10 cellular contexts compared by ENCODE assay signal in genomic region chr7:33722383-33723096, GRCh38.
DNase-seq lines count a peak whose midpoint lies in the region; ATAC-seq, FAIRE-seq and TF ChIP-seq lines count a peak whose summit lies in the region.
"Had no signal": no experiment of that assay in that cellular context is flagged by ENCODE, and none has a peak within 500 bp of the region (broad histone marks: within the 10 kb centered on the region; RNA-seq: fewer than 3 reads in every experiment).

No MANE protein-coding gene starts in this region.

- H3K4me3 Mint-ChIP-seq in activated CD4-positive, alpha-beta T cell treated with anti-CD3 and anti-CD28 coated beads for 36 hours: no peak overlapping the region

- no peak overlapping the region for H3K4me2 ChIP-seq in HepG2 (ENCODE audit: low read depth, low read length)
- H3K4me2 ChIP-seq in GM12878 (ENCODE audit: control insufficient read depth, insufficient read depth): no peak overlapping the region

- H3K9me3 ChIP-seq in HepG2 (ENCODE audit: low read length): no peaks in the 10 kb centered on the region
- H3K9me3 ChIP-seq in right lobe of liver: no peaks in the 10 kb centered on the region
- no peaks in the 10 kb centered on the region for H3K9me3 ChIP-seq in GM12878 (replicated peaks; ENCODE audit: control insufficient read depth, insufficient read depth, low read length)
- H3K9me3 ChIP-seq: upper lobe of left lung had no signal

- DNase-seq in HepG2 (ENCODE audit: low spot score): peak; percentile 27
- DNase-seq in right lobe of liver: no peak
- no peak for DNase-seq in GM12878 (ENCODE audit: low read depth, low spot score)
- DNase-seq in kidney epithelial cell (ENCODE audit: low read depth): peak; percentile 90
- DNase-seq in HUDEP-2 (lab: John Stamatoyannopoulos, UW; ENCODE audit: unreplicated experiment in 76 of 76): no peak
- DNase-seq in NCI-H128 (lab: John Stamatoyannopoulos, UW; ENCODE audit: unreplicated experiment): no peak
- DNase-seq in activated CD4-positive, alpha-beta T cell treated with anti-CD3 and anti-CD28 coated beads for 36 hours: no peak
- DNase-seq: NCI-H1694 had no signal

- WGBS in HepG2 (ENCODE audit: low lambda C conversion rate): 79% methylated on average over 9 of the region's 15 CpGs
- WGBS in right lobe of liver (ENCODE audit: insufficient coverage, low coverage, low lambda C conversion rate, missing lambda C conversion rate): no CpG with 5 or more reads among the region's 15 CpGs
- WGBS in GM12878 (ENCODE audit: insufficient coverage, insufficient replicate concordance, low lambda C conversion rate, missing lambda C conversion rate): 48% methylated on average over 15 of the region's 15 CpGs

- FAIRE-seq in HepG2 (lab: Jason Lieb, UNC) (no peak), GM12878 (lab: Jason Lieb, UNC) (no peak)

- H3K4me1 Mint-ChIP-seq in activated CD4-positive, alpha-beta T cell treated with anti-CD3 and anti-CD28 coated beads for 36 hours: no peaks in the 10 kb centered on the region

- H4K20me1 ChIP-seq in HepG2 (ENCODE audit: insufficient read depth, low read length) (no peaks in the 10 kb centered on the region), GM12878 (ENCODE audit: control insufficient read depth, insufficient read depth) (no peaks in the 10 kb centered on the region)

- BruUV-seq in HepG2 (replicated peaks; lab: Mats Ljungman, UMichigan): no TSS peak
- no TSS peak for BruUV-seq in GM12878 (replicated peaks; lab: Mats Ljungman, UMichigan)

- H3K27ac ChIP-seq in HepG2 (ENCODE audit: extremely low read length, insufficient read depth, low read length) (no peak overlapping the region), right lobe of liver (no peak overlapping the region), GM12878 (ENCODE audit: control insufficient read depth, insufficient read depth) (no peak overlapping the region)

- RAD21 ChIA-PET in GM12878 (lab: Charles Lee; ENCODE audit: unreplicated experiment): interaction anchor here (0.6 kb wide), 1 partner anchor 1056 kb away, joined by 3 read pairs; no protein-coding TSS in a partner anchor

- no peaks in the 10 kb centered on the region for H3K36me3 Mint-ChIP-seq in activated CD4-positive, alpha-beta T cell treated with anti-CD3 and anti-CD28 coated beads for 36 hours (ENCODE audit: low read depth)

- TF ChIP-seq RAD21 in HepG2 (CRISPR knock-in tag; IDR thresholded peaks at IDR 0.05): no peak
- no peak for TF ChIP-seq RAD21 in GM12878 (IDR thresholded peaks at IDR 0.05; ENCODE audit: insufficient read depth, low read depth, low read length)

- no peak for TF ChIP-seq POLR2A in HepG2 (IDR thresholded peaks at IDR 0.05; ENCODE audit: insufficient read depth in 1 of 2, low read depth in 2 of 2, low read length in 2 of 2)
- TF ChIP-seq POLR2A in right lobe of liver (IDR thresholded peaks at IDR 0.05): no peak
- TF ChIP-seq POLR2A in GM12878 (IDR thresholded peaks at IDR 0.05; ENCODE audit: low read depth, low read length): no peak

- H3K9me3 Mint-ChIP-seq in activated CD4-positive, alpha-beta T cell treated with anti-CD3 and anti-CD28 coated beads for 36 hours (ENCODE audit: low read depth): peaks cover 2% of the 10 kb centered on the region

- CTCF ChIA-PET in HepG2 (lab: Yijun Ruan, JAX; ENCODE audit: low intra/inter-chr PET ratio, low total read pairs) (no interaction called here), GM12878 (lab: Yijun Ruan, JAX) (interaction anchor here (0.7 kb wide), 1 partner anchor 16 kb away, joined by 3 read pairs; no protein-coding TSS in a partner anchor)
- CTCF ChIA-PET in activated CD4-positive, alpha-beta T cell treated with anti-CD3 and anti-CD28 coated beads for 36 hours (lab: Charles Lee): no interaction called here

- no peak for TF ChIP-seq EP300 in HepG2 (IDR thresholded peaks at IDR 0.05; ENCODE audit: low read depth in 2 of 2, low read length in 2 of 2)
- TF ChIP-seq EP300 in HepG2 (CRISPR knock-in tag; IDR thresholded peaks at IDR 0.05; ENCODE audit: borderline replicate concordance): no peak
- TF ChIP-seq EP300 in GM12878 (IDR thresholded peaks at IDR 0.05; ENCODE audit: borderline replicate concordance in 1 of 2, control insufficient read depth in 1 of 2, low read depth in 2 of 2, low read length in 2 of 2): no peak

- intact Hi-C loops in HepG2 (cut with micrococcal nuclease; ENCODE audit: unreplicated experiment): no loop called here
- intact Hi-C loops in right lobe of liver (cut with DNase I): no loop called here
- intact Hi-C loops in GM12878 (cut with micrococcal nuclease; ENCODE audit: unreplicated experiment): no loop called here
- intact Hi-C loops in activated CD4-positive, alpha-beta T cell treated with anti-CD3 and anti-CD28 coated beads for 36 hours (cut with DNase I, micrococcal nuclease): no loop called here

- no peaks in the 10 kb centered on the region for H3K27me3 Mint-ChIP-seq in activated CD4-positive, alpha-beta T cell treated with anti-CD3 and anti-CD28 coated beads for 36 hours

- H3K27me3 ChIP-seq in HepG2 (ENCODE audit: control insufficient read depth in 1 of 2, insufficient read depth in 2 of 2, low read length in 2 of 2): no peaks in the 10 kb centered on the region
- no peaks in the 10 kb centered on the region for H3K27me3 ChIP-seq in right lobe of liver
- peaks cover 0 to 2% of the 10 kb centered on the region in 2 experiments; a peak in 3 of 4 replicates for H3K27me3 ChIP-seq in GM12878 (replicated peaks in 1 of 2; ENCODE audit: control insufficient read depth in 2 of 2, insufficient read depth in 2 of 2, low read length in 1 of 2)
- H3K27me3 ChIP-seq in kidney epithelial cell (ENCODE audit: control insufficient read depth, insufficient read depth, low read length): no peaks in the 10 kb centered on the region
- H3K27me3 ChIP-seq: upper lobe of left lung had no signal

- no peaks in the 10 kb centered on the region for H3K79me2 ChIP-seq in HepG2 (ENCODE audit: insufficient read depth, low read length)
- H3K79me2 ChIP-seq in GM12878 (ENCODE audit: control insufficient read depth, insufficient read depth, low read length): no peaks in the 10 kb centered on the region

- H2AFZ ChIP-seq in HepG2 (ENCODE audit: low read length): no peak overlapping the region
- H2AFZ ChIP-seq in GM12878 (ENCODE audit: control insufficient read depth, low read depth, low read length): no peak overlapping the region

- H3K4me3 ChIP-seq in HepG2 (replicated peaks in 1 of 3; ENCODE audit: insufficient read depth in 1 of 3, low read depth in 2 of 3, low read length in 3 of 3): no peak overlapping the region
- no peak overlapping the region for H3K4me3 ChIP-seq in right lobe of liver
- no peak overlapping the region for H3K4me3 ChIP-seq in GM12878
- no peak overlapping the region for H3K4me3 ChIP-seq in kidney epithelial cell (ENCODE audit: low read depth, low read length)
- H3K4me3 ChIP-seq: upper lobe of left lung had no signal

- no peak overlapping the region for H3K27ac Mint-ChIP-seq in activated CD4-positive, alpha-beta T cell treated with anti-CD3 and anti-CD28 coated beads for 36 hours

- SMC1A ChIA-PET in GM12878 (lab: Charles Lee; ENCODE audit: uncharacterized antibody, unreplicated experiment): interaction anchor here (1.4 kb wide), 1 partner anchor 48 kb away, joined by 4 read pairs; no protein-coding TSS in a partner anchor

- POLR2A ChIA-PET in HepG2 (lab: Yijun Ruan, JAX) (no interaction called here), GM12878 (lab: Charles Lee) (no interaction called here)
- POLR2A ChIA-PET in activated CD4-positive, alpha-beta T cell treated with anti-CD3 and anti-CD28 coated beads for 36 hours (lab: Charles Lee): no interaction called here

- TF ChIP-seq CTCF in HepG2 (CRISPR knock-in tag; IDR thresholded peaks at IDR 0.05): no peak
- no peak for TF ChIP-seq CTCF in right lobe of liver (IDR thresholded peaks at IDR 0.05)
- TF ChIP-seq CTCF in GM12878 (IDR thresholded peaks at IDR 0.05 in 2 of 3, conservative IDR thresholded peaks at IDR 0.05 in 1 of 3; ENCODE audit: control insufficient read depth in 2 of 3, extremely low read depth in 1 of 3, insufficient read depth in 1 of 3, low read depth in 3 of 3, low read length in 3 of 3): no peak
- no peak for TF ChIP-seq CTCF in kidney epithelial cell (IDR thresholded peaks at IDR 0.05; ENCODE audit: insufficient read depth, low read length, poor library complexity, severe bottlenecking)

- ATAC-seq in HepG2 (peak; percentile 45; the same call in 2 of the 3 replicates), right lobe of liver (no peak), GM12878 (no peak), HG03342 (IDR thresholded peaks at IDR 0.05; ENCODE audit: unreplicated experiment) (no peak)
- no peak for ATAC-seq in activated CD4-positive, alpha-beta T cell treated with anti-CD3 and anti-CD28 coated beads for 36 hours

- H3K9ac ChIP-seq in HepG2 (ENCODE audit: insufficient read depth, low read depth, low read length) (no peak overlapping the region), GM12878 (ENCODE audit: control insufficient read depth, insufficient read depth, low read length) (no peak overlapping the region)

- H3K4me1 ChIP-seq in HepG2 (ENCODE audit: insufficient read depth, low read length) (peaks cover 38% of the 10 kb centered on the region), right lobe of liver (no peaks in the 10 kb centered on the region), GM12878 (ENCODE audit: control insufficient read depth, insufficient read depth, low read length) (no peaks in the 10 kb centered on the region)

- no peaks in the 10 kb centered on the region for H3K36me3 ChIP-seq in HepG2 (replicated peaks in 1 of 2; ENCODE audit: control insufficient read depth in 1 of 2, insufficient read depth in 2 of 2, low read length in 2 of 2)
- no peaks in the 10 kb centered on the region for H3K36me3 ChIP-seq in right lobe of liver
- H3K36me3 ChIP-seq in GM12878 (ENCODE audit: control insufficient read depth in 2 of 2, insufficient read depth in 2 of 2, low read length in 1 of 2): no peaks in the 10 kb centered on the region
- H3K36me3 ChIP-seq in kidney epithelial cell (ENCODE audit: control insufficient read depth, insufficient read depth, low read length): no peaks in the 10 kb centered on the region
- H3K36me3 ChIP-seq: upper lobe of left lung had no signal

- in situ Hi-C loops in HepG2 (cut with HindIII; ENCODE audit: extremely low pct_ligation_motif_present, low pct_unique_long_range_greater_than_20kb) (loop anchor here (25.0 kb wide), 1 partner anchor 535 kb away; no protein-coding TSS in a partner anchor), GM12878 (cut with MboI) (no loop called here)

TF ChIP-seq in HepG2, 621 proteins besides CTCF, POLR2A, EP300 and RAD21 (continues in another document):
- no peak for TF ChIP-seq TSC22D2 (CRISPR knock-in tag; IDR thresholded peaks at IDR 0.05; ENCODE audit: borderline replicate concordance)
- peak; percentile 91 for TF ChIP-seq CREB1 (IDR thresholded peaks at IDR 0.05)
- TF ChIP-seq CREB1 (CRISPR knock-in tag; IDR thresholded peaks at IDR 0.05): no peak
- no peak for TF ChIP-seq ZNF569 (CRISPR knock-in tag; IDR thresholded peaks at IDR 0.05; ENCODE audit: borderline replicate concordance)

TF ChIP-seq in GM12878, 131 proteins besides CTCF, POLR2A, EP300 and RAD21:
- peak; percentile 50; the same call in 1 of the 2 replicates for TF ChIP-seq ATF7 (IDR thresholded peaks at IDR 0.05; ENCODE audit: low read depth)
- no peak for TF ChIP-seq FOS (IDR thresholded peaks at IDR 0.05; ENCODE audit: borderline replicate concordance, extremely low read depth, insufficient read length)

Comparison
In these comparisons a context has a peak if more than half of its experiments do, and no peak if none do; other contexts are left out.
1. DNase-seq: peak in HepG2 (single experiment) and kidney epithelial cell (single experiment); none in right lobe of liver (0 of 3), GM12878 (single experiment), HUDEP-2 (0 of 76), NCI-H128 (single experiment) and activated CD4-positive, alpha-beta T cell treated with anti-CD3 and anti-CD28 coated beads for 36 hours (single experiment).